ENCODE assay signal across 10 cellular contexts in genomic region chr1:91846007-91846620, GRCh38. TPM values are rescaled to one million over a fixed set of nuclear protein-coding genes. Genes with fewer than 3 reads are reported as not detected.
DNase-seq lines count a peak whose midpoint lies in the region; ATAC-seq and TF ChIP-seq lines count a peak whose summit lies in the region.
"Had no signal": no experiment of that assay in that cellular context is flagged by ENCODE, and none has a peak within 500 bp of the region (broad histone marks: within the 10 kb centered on the region; RNA-seq: fewer than 3 reads in every experiment).

No MANE protein-coding gene starts in this region.

- no peak overlapping the region for H3K4me3 Mint-ChIP-seq in activated T-cell treated with anti-CD3 and anti-CD28 coated beads, Interleukin-2, amount 50 U/mL, for 4 hours
- no peak overlapping the region for H3K4me3 Mint-ChIP-seq in activated CD8-positive, alpha-beta memory T cell treated with anti-CD3 and anti-CD28 coated beads, Interleukin-2, amount 10 ng/mL, durations not matched to agents 7 days and 5 days
- H3K4me3 Mint-ChIP-seq: activated B cell treated with CpG ODN at 0.5 μM for 24 hours, neural crest cell had no signal

- H3K27me3 Mint-ChIP-seq in activated T-cell treated with anti-CD3 and anti-CD28 coated beads, Interleukin-2, amount 50 U/mL, for 4 hours (ENCODE audit: low read depth), result no peaks in the 10 kb centered on the region
- H3K27me3 Mint-ChIP-seq in activated CD8-positive, alpha-beta memory T cell treated with anti-CD3 and anti-CD28 coated beads, Interleukin-2, amount 10 ng/mL, durations not matched to agents 7 days and 5 days, result no peaks in the 10 kb centered on the region
- H3K27me3 Mint-ChIP-seq: activated B cell treated with CpG ODN at 0.5 μM for 24 hours had no signal

- H3K36me3 Mint-ChIP-seq in activated T-cell treated with anti-CD3 and anti-CD28 coated beads, Interleukin-2, amount 50 U/mL, for 4 hours (ENCODE audit: insufficient read depth), result peaks cover 3% of the 10 kb centered on the region
- peaks cover 8% of the 10 kb centered on the region for H3K36me3 Mint-ChIP-seq in activated CD8-positive, alpha-beta memory T cell treated with anti-CD3 and anti-CD28 coated beads, Interleukin-2, amount 10 ng/mL, durations not matched to agents 7 days and 5 days

- peaks cover 55% of the 10 kb centered on the region for H3K4me1 Mint-ChIP-seq in activated T-cell treated with anti-CD3 and anti-CD28 coated beads, Interleukin-2, amount 50 U/mL, for 4 hours (ENCODE audit: low read depth)
- peaks cover 7% of the 10 kb centered on the region for H3K4me1 Mint-ChIP-seq in activated CD8-positive, alpha-beta memory T cell treated with anti-CD3 and anti-CD28 coated beads, Interleukin-2, amount 10 ng/mL, durations not matched to agents 7 days and 5 days
- H3K4me1 Mint-ChIP-seq: activated B cell treated with CpG ODN at 0.5 μM for 24 hours, neural crest cell had no signal

- no peak for ATAC-seq in activated T-cell treated with anti-CD3 and anti-CD28 coated beads, Interleukin-2, amount 50 U/mL, for 4 hours
- no peak for ATAC-seq in activated CD8-positive, alpha-beta memory T cell treated with anti-CD3 and anti-CD28 coated beads, Interleukin-2, amount 10 ng/mL, durations not matched to agents 7 days and 5 days

- DNase-seq in COR-L47 (lab: John Stamatoyannopoulos, UW), result peak; percentile 98
- peak; percentile 48 to 59 for DNase-seq in NCI-H187 (lab: John Stamatoyannopoulos, UW)
- peak; percentile 49 for DNase-seq in astrocyte of the cerebellum (ENCODE audit: low read depth)
- DNase-seq in medulla oblongata (ENCODE audit: extremely low spot score), result peak; percentile 45
- DNase-seq in T-helper 1 cell, result no peak
- no peak for DNase-seq in activated T-cell treated with anti-CD3 and anti-CD28 coated beads, Interleukin-2, amount 50 U/mL, for 4 hours
- no peak for DNase-seq in activated CD8-positive, alpha-beta memory T cell treated with anti-CD3 and anti-CD28 coated beads, Interleukin-2, amount 10 ng/mL, durations not matched to agents 7 days and 5 days
- DNase-seq in ureter (ENCODE audit: low spot score), result no peak
- DNase-seq: activated B cell treated with CpG ODN at 0.5 μM for 24 hours had no signal

- H3K4me3 ChIP-seq in astrocyte of the cerebellum (ENCODE audit: low read depth, low read length), result no peak overlapping the region

- TF ChIP-seq CTCF in astrocyte of the cerebellum (IDR thresholded peaks at IDR 0.05; ENCODE audit: low read depth, low read length, missing control alignments), result no peak

- in situ Hi-C loops in astrocyte of the cerebellum (cut with HindIII; ENCODE audit: low sequenced_read_pairs), result loop anchor here (5.0 kb wide), 1 partner anchor 39 kb away; no protein-coding TSS in a partner anchor

- H3K27ac Mint-ChIP-seq in activated CD8-positive, alpha-beta memory T cell treated with anti-CD3 and anti-CD28 coated beads, Interleukin-2, amount 10 ng/mL, durations not matched to agents 7 days and 5 days, result no peak overlapping the region
- H3K27ac Mint-ChIP-seq: activated B cell treated with CpG ODN at 0.5 μM for 24 hours had no signal

- no peaks in the 10 kb centered on the region for H3K9me3 Mint-ChIP-seq in activated T-cell treated with anti-CD3 and anti-CD28 coated beads, Interleukin-2, amount 50 U/mL, for 4 hours
- peaks cover 2% of the 10 kb centered on the region for H3K9me3 Mint-ChIP-seq in activated CD8-positive, alpha-beta memory T cell treated with anti-CD3 and anti-CD28 coated beads, Interleukin-2, amount 10 ng/mL, durations not matched to agents 7 days and 5 days (ENCODE audit: low read depth)
- H3K9me3 Mint-ChIP-seq: activated B cell treated with CpG ODN at 0.5 μM for 24 hours had no signal

- CTCF ChIA-PET in activated CD8-positive, alpha-beta memory T cell treated with anti-CD3 and anti-CD28 coated beads, Interleukin-2, amount 10 ng/mL, durations not matched to agents 7 days and 5 days (lab: Charles Lee), result interaction anchor here (1.6 kb wide), 1 partner anchor 26 kb away, joined by 5 read pairs; no protein-coding TSS in a partner anchor

RNA-seq across cellular contexts. Expression of gene TGFBR3, which starts 39.8 kb away (rescaled TPM):
- 10 to 100 TPM; 18.9 to 34.1 (median 20.0) TPM for total RNA-seq in activated T-cell treated with anti-CD3 and anti-CD28 coated beads, Interleukin-2, amount 50 U/mL, for 4 hours
- 10 to 100 TPM; 10.4 to 25.8 TPM for total RNA-seq in activated CD8-positive, alpha-beta memory T cell treated with anti-CD3 and anti-CD28 coated beads, Interleukin-2, amount 10 ng/mL, durations not matched to agents 7 days and 5 days
- total RNA-seq in ureter, result 102 TPM

Comparison
In these comparisons a context has a peak if more than half of its experiments do, and no peak if none do; other contexts are left out.
1. DNase-seq: peak in COR-L47 (single experiment), NCI-H187 (2 of 2), astrocyte of the cerebellum (single experiment) and medulla oblongata (single experiment); none in T-helper 1 cell (0 of 5), activated T-cell treated with anti-CD3 and anti-CD28 coated beads, Interleukin-2, amount 50 U/mL, for 4 hours (single experiment), activated CD8-positive, alpha-beta memory T cell treated with anti-CD3 and anti-CD28 coated beads, Interleukin-2, amount 10 ng/mL, durations not matched to agents 7 days and 5 days (single experiment) and ureter (single experiment).